ENCODE assay signal across 33 cellular contexts in genomic region chr16:22861585-22861984, GRCh38. TPM values are rescaled to one million over a fixed set of nuclear protein-coding genes. Genes with fewer than 3 reads are reported as not detected.
"Had no signal": no experiment of that assay in that cellular context is flagged by ENCODE, and none has a peak within 500 bp of the region (broad histone marks: within the 10 kb centered on the region; RNA-seq: fewer than 3 reads in every experiment).

No MANE protein-coding gene starts in this region.

- ATAC-seq: activated CD8-positive, alpha-beta T cell treated with anti-CD3 and anti-CD28 coated beads for 36 hours; activated T-cell treated with anti-CD3 and anti-CD28 coated beads, Interleukin-2, amount 50 U/mL, for 4 hours; activated T-helper 17 cell treated with anti-CD3 and anti-CD28 coated beads, Interleukin-2, amount 50 U/mL, for 72 hours; gastroesophageal sphincter; left cardiac atrium; left ventricle myocardium superior; stimulated activated memory B cell treated with anti-CD40 and anti-IgM and Interleukin-4, amounts not matched to agents 10 μg/mL and 1 μg/mL and 100 μg/mL, for 72 hours; stimulated activated naive CD8-positive, alpha-beta T cell treated with anti-CD3 and anti-CD28 coated beads, Interleukin-15, amount 100 ng/mL, for 72 hours; WTC11 had no signal

- H3K4me1 ChIP-seq: gastroesophageal sphincter, pancreas, prostate gland, sigmoid colon had no signal

- H3K27ac ChIP-seq: brain microvascular endothelial cell, coronary artery, dorsolateral prefrontal cortex, gastroesophageal sphincter, hepatocyte, pancreas, prostate gland, sigmoid colon had no signal

- FAIRE-seq: astrocyte, keratinocyte, pancreas, small intestine had no signal

- H3K4me2 ChIP-seq: hepatocyte had no signal

- H3K79me2 ChIP-seq: hepatocyte had no signal

- H3K9me3 ChIP-seq: gastroesophageal sphincter, pancreas, prostate gland, sigmoid colon had no signal

- H3K4me3 ChIP-seq: coronary artery, dorsolateral prefrontal cortex, gastroesophageal sphincter, hepatocyte, pancreas, prostate gland, sigmoid colon had no signal

- DNase-seq: activated CD4-positive, alpha-beta T cell treated with anti-CD3 and anti-CD28 coated beads for 1 hour; activated CD4-positive, alpha-beta T cell treated with anti-CD3 and anti-CD28 coated beads, Interleukin-2, amount 10 ng/mL, durations not matched to agents 7 days and 5 days; activated CD8-positive, alpha-beta T cell treated with anti-CD3 and anti-CD28 coated beads for 36 hours; activated gamma-delta T cell treated with Interleukin-2 at 50 U/mL for 16 hours; activated naive CD4-positive, alpha-beta T cell treated with anti-CD3 and anti-CD28 coated beads, Interleukin-2, amount 50 U/mL, for 16 hours; activated T-cell treated with anti-CD3 and anti-CD28 coated beads, Interleukin-2, amount 50 U/mL, for 4 hours; amniotic stem cell; brain microvascular endothelial cell; dorsolateral prefrontal cortex; effector memory CD4-positive, alpha-beta T cell; left cardiac atrium; left ventricle myocardium superior; mammary epithelial cell; naive B cell; pancreas; sigmoid colon; small intestine; stimulated activated CD4-positive, alpha-beta T cell treated with anti-CD3 and anti-CD28 coated beads, Interleukin-1b, Interleukin-23, amount 100 ng/mL, for 48 hours; stimulated activated CD4-positive, alpha-beta T cell treated with anti-CD3 and anti-CD28 coated beads, Interleukin-4, amount 100 ng/mL, for 4 hours; stimulated activated CD8-positive, alpha-beta memory T cell treated with anti-CD3 and anti-CD28 coated beads, Interleukin-4, amount 100 ng/mL, for 48 hours; stimulated activated naive CD8-positive, alpha-beta T cell treated with anti-CD3 and anti-CD28 coated beads, Interleukin-15, amount 100 ng/mL, for 72 hours; substantia nigra; T1000 had no signal

- H3K36me3 ChIP-seq: brain microvascular endothelial cell, gastroesophageal sphincter, pancreas, prostate gland, sigmoid colon had no signal

- H3K27me3 ChIP-seq: brain microvascular endothelial cell, hepatocyte, sigmoid colon had no signal

- H2AFZ ChIP-seq: hepatocyte had no signal

RNA-seq across cellular contexts. Expression of gene HS3ST2, which starts 47.6 kb away (rescaled TPM):
- total RNA-seq: activated CD4-positive, alpha-beta T cell treated with anti-CD3 and anti-CD28 coated beads, Interleukin-2, amount 10 ng/mL, durations not matched to agents 7 days and 5 days; activated CD8-positive, alpha-beta T cell treated with anti-CD3 and anti-CD28 coated beads for 36 hours; activated T-cell treated with anti-CD3 and anti-CD28 coated beads, Interleukin-2, amount 50 U/mL, for 4 hours; activated T-helper 17 cell treated with anti-CD3 and anti-CD28 coated beads, Interleukin-2, amount 50 U/mL, for 72 hours; epithelial cell of proximal tubule had no signal
- polyA plus RNA-seq: hepatocyte had no signal
